In genomic region chr2:183035298-183035953, GRCh38 we compare ENCODE assay signal across 1 cellular context.
TF ChIP-seq lines count a peak whose summit lies in the region.

No MANE protein-coding gene starts in this region.

TF ChIP-seq in K562, 482 proteins besides CTCF, POLR2A, EP300 and RAD21 (continued from another document and continues in another):
- TF ChIP-seq ZNF592 (IDR thresholded peaks at IDR 0.05) (0 out of 2 replicates have a peak, but pooled peaks have one; percentile 12), ZZZ3 (IDR thresholded peaks at IDR 0.05) (0 out of 2 replicates have a peak, but pooled peaks have one; percentile 22), SMARCE1 (IDR thresholded peaks at IDR 0.05) (no peak), U2AF2 (optimal IDR thresholded peaks at IDR 0.05; ENCODE audit: low read depth, low read length) (no peak), ZFX (CRISPR knock-in tag; IDR thresholded peaks at IDR 0.05) (peak; percentile 51; the same call in 1 of the 2 replicates), DMBX1 (CRISPR knock-in tag; IDR thresholded peaks at IDR 0.05; ENCODE audit: borderline replicate concordance) (peak; percentile 86), GTF2E2 (tag; IDR thresholded peaks at IDR 0.05) (0 out of 2 replicates have a peak, but pooled peaks have one; percentile 35), MYBL2 (IDR thresholded peaks at IDR 0.05; ENCODE audit: low read depth) (0 out of 2 replicates have a peak, but pooled peaks have one; percentile 48), MYBL2 (CRISPR knock-in tag; IDR thresholded peaks at IDR 0.05; ENCODE audit: borderline replicate concordance) (no peak), CBX8 (IDR thresholded peaks at IDR 0.05; ENCODE audit: borderline replicate concordance, extremely low read depth, low read depth, low read length, poor library complexity, severe bottlenecking) (no peak), TAF7 (tag; IDR thresholded peaks at IDR 0.05) (no peak), BRD9 (IDR thresholded peaks at IDR 0.05; ENCODE audit: low read depth, partially characterized antibody) (peak; percentile 54), RBFOX2 (IDR thresholded peaks at IDR 0.05; ENCODE audit: low read depth, low read length) (0 out of 2 replicates have a peak, but pooled peaks have one; percentile 12), ADNP (tag; IDR thresholded peaks at IDR 0.05) (0 out of 2 replicates have a peak, but pooled peaks have one; percentile 44), FOXP4 (CRISPR knock-in tag; IDR thresholded peaks at IDR 0.05; ENCODE audit: borderline replicate concordance) (no peak), HDAC8 (tag; IDR thresholded peaks at IDR 0.05) (0 out of 2 replicates have a peak, but pooled peaks have one; percentile 49), MEF2D (tag; conservative IDR thresholded peaks at IDR 0.05; ENCODE audit: low read depth) (0 out of 2 replicates have a peak, but pooled peaks have one; percentile 17), GATAD2A (IDR thresholded peaks at IDR 0.05) (0 out of 2 replicates have a peak, but pooled peaks have one; percentile 11), MAZ (CRISPR knock-in tag; conservative IDR thresholded peaks at IDR 0.05 in 1 of 2, IDR thresholded peaks at IDR 0.05 in 1 of 2) (peak in 1 of 2 experiments; percentile 28; a peak in 1 of 4 replicates), ERF (CRISPR knock-in tag; IDR thresholded peaks at IDR 0.05) (no peak), CXXC5 (CRISPR knock-in tag; IDR thresholded peaks at IDR 0.05) (peak; percentile 68), DNMT1 (IDR thresholded peaks at IDR 0.05) (0 out of 2 replicates have a peak, but pooled peaks have one; percentile 24), SLC30A9 (CRISPR knock-in tag; IDR thresholded peaks at IDR 0.05) (0 out of 2 replicates have a peak, but pooled peaks have one; percentile 9), LARP7 (IDR thresholded peaks at IDR 0.05) (0 out of 2 replicates have a peak, but pooled peaks have one; percentile 52), CHD1 (IDR thresholded peaks at IDR 0.05; ENCODE audit: low read length) (peak; percentile 71), TCF7L2 (IDR thresholded peaks at IDR 0.05; ENCODE audit: low read depth, low read length) (no peak), KLF13 (tag; IDR thresholded peaks at IDR 0.05; ENCODE audit: borderline replicate concordance, low read depth) (no peak), HDAC1 (IDR thresholded peaks at IDR 0.05) (peak in 1 of 2 experiments; percentile 43; a peak in 1 of 4 replicates), NR0B1 (IDR thresholded peaks at IDR 0.05; ENCODE audit: partially characterized antibody) (no peak), NFRKB (IDR thresholded peaks at IDR 0.05; ENCODE audit: low read depth) (0 out of 2 replicates have a peak, but pooled peaks have one; percentile 27)
- TF ChIP-seq, protein P1, sequence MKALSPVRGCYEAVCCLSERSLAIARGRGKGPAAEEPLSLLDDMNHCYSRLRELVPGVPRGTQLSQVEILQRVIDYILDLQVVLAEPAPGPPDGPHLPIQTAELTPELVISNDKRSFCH (CRISPR knock-in tag; IDR thresholded peaks at IDR 0.05): no peak
- TF ChIP-seq, protein P1 (tag; IDR thresholded peaks at IDR 0.05): no peak
- TF ChIP-seq, protein P2, sequence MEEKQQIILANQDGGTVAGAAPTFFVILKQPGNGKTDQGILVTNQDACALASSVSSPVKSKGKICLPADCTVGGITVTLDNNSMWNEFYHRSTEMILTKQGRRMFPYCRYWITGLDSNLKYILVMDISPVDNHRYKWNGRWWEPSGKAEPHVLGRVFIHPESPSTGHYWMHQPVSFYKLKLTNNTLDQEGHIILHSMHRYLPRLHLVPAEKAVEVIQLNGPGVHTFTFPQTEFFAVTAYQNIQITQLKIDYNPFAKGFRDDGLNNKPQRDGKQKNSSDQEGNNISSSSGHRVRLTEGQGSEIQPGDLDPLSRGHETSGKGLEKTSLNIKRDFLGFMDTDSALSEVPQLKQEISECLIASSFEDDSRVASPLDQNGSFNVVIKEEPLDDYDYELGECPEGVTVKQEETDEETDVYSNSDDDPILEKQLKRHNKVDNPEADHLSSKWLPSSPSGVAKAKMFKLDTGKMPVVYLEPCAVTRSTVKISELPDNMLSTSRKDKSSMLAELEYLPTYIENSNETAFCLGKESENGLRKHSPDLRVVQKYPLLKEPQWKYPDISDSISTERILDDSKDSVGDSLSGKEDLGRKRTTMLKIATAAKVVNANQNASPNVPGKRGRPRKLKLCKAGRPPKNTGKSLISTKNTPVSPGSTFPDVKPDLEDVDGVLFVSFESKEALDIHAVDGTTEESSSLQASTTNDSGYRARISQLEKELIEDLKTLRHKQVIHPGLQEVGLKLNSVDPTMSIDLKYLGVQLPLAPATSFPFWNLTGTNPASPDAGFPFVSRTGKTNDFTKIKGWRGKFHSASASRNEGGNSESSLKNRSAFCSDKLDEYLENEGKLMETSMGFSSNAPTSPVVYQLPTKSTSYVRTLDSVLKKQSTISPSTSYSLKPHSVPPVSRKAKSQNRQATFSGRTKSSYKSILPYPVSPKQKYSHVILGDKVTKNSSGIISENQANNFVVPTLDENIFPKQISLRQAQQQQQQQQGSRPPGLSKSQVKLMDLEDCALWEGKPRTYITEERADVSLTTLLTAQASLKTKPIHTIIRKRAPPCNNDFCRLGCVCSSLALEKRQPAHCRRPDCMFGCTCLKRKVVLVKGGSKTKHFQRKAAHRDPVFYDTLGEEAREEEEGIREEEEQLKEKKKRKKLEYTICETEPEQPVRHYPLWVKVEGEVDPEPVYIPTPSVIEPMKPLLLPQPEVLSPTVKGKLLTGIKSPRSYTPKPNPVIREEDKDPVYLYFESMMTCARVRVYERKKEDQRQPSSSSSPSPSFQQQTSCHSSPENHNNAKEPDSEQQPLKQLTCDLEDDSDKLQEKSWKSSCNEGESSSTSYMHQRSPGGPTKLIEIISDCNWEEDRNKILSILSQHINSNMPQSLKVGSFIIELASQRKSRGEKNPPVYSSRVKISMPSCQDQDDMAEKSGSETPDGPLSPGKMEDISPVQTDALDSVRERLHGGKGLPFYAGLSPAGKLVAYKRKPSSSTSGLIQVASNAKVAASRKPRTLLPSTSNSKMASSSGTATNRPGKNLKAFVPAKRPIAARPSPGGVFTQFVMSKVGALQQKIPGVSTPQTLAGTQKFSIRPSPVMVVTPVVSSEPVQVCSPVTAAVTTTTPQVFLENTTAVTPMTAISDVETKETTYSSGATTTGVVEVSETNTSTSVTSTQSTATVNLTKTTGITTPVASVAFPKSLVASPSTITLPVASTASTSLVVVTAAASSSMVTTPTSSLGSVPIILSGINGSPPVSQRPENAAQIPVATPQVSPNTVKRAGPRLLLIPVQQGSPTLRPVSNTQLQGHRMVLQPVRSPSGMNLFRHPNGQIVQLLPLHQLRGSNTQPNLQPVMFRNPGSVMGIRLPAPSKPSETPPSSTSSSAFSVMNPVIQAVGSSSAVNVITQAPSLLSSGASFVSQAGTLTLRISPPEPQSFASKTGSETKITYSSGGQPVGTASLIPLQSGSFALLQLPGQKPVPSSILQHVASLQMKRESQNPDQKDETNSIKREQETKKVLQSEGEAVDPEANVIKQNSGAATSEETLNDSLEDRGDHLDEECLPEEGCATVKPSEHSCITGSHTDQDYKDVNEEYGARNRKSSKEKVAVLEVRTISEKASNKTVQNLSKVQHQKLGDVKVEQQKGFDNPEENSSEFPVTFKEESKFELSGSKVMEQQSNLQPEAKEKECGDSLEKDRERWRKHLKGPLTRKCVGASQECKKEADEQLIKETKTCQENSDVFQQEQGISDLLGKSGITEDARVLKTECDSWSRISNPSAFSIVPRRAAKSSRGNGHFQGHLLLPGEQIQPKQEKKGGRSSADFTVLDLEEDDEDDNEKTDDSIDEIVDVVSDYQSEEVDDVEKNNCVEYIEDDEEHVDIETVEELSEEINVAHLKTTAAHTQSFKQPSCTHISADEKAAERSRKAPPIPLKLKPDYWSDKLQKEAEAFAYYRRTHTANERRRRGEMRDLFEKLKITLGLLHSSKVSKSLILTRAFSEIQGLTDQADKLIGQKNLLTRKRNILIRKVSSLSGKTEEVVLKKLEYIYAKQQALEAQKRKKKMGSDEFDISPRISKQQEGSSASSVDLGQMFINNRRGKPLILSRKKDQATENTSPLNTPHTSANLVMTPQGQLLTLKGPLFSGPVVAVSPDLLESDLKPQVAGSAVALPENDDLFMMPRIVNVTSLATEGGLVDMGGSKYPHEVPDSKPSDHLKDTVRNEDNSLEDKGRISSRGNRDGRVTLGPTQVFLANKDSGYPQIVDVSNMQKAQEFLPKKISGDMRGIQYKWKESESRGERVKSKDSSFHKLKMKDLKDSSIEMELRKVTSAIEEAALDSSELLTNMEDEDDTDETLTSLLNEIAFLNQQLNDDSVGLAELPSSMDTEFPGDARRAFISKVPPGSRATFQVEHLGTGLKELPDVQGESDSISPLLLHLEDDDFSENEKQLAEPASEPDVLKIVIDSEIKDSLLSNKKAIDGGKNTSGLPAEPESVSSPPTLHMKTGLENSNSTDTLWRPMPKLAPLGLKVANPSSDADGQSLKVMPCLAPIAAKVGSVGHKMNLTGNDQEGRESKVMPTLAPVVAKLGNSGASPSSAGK (IDR thresholded peaks at IDR 0.05): 0 out of 2 replicates have a peak, but pooled peaks have one; percentile 16
- TF ChIP-seq, protein P3, sequence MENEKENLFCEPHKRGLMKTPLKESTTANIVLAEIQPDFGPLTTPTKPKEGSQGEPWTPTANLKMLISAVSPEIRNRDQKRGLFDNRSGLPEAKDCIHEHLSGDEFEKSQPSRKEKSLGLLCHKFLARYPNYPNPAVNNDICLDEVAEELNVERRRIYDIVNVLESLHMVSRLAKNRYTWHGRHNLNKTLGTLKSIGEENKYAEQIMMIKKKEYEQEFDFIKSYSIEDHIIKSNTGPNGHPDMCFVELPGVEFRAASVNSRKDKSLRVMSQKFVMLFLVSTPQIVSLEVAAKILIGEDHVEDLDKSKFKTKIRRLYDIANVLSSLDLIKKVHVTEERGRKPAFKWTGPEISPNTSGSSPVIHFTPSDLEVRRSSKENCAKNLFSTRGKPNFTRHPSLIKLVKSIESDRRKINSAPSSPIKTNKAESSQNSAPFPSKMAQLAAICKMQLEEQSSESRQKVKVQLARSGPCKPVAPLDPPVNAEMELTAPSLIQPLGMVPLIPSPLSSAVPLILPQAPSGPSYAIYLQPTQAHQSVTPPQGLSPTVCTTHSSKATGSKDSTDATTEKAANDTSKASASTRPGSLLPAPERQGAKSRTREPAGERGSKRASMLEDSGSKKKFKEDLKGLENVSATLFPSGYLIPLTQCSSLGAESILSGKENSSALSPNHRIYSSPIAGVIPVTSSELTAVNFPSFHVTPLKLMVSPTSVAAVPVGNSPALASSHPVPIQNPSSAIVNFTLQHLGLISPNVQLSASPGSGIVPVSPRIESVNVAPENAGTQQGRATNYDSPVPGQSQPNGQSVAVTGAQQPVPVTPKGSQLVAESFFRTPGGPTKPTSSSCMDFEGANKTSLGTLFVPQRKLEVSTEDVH (IDR thresholded peaks at IDR 0.05; ENCODE audit: low read depth, partially characterized antibody): no peak
